ENCODE assay signal across 8 cellular contexts in genomic region chr6:160991411-160992322, GRCh38. TPM values are rescaled to one million over a fixed set of nuclear protein-coding genes. Genes with fewer than 3 reads are reported as not detected.
A peak's percentile ranks its signal among the peaks of the same experiment; 100 is the strongest.
DNase-seq lines count a peak whose midpoint lies in the region; ATAC-seq and TF ChIP-seq lines count a peak whose summit lies in the region.

A gene with protein sequence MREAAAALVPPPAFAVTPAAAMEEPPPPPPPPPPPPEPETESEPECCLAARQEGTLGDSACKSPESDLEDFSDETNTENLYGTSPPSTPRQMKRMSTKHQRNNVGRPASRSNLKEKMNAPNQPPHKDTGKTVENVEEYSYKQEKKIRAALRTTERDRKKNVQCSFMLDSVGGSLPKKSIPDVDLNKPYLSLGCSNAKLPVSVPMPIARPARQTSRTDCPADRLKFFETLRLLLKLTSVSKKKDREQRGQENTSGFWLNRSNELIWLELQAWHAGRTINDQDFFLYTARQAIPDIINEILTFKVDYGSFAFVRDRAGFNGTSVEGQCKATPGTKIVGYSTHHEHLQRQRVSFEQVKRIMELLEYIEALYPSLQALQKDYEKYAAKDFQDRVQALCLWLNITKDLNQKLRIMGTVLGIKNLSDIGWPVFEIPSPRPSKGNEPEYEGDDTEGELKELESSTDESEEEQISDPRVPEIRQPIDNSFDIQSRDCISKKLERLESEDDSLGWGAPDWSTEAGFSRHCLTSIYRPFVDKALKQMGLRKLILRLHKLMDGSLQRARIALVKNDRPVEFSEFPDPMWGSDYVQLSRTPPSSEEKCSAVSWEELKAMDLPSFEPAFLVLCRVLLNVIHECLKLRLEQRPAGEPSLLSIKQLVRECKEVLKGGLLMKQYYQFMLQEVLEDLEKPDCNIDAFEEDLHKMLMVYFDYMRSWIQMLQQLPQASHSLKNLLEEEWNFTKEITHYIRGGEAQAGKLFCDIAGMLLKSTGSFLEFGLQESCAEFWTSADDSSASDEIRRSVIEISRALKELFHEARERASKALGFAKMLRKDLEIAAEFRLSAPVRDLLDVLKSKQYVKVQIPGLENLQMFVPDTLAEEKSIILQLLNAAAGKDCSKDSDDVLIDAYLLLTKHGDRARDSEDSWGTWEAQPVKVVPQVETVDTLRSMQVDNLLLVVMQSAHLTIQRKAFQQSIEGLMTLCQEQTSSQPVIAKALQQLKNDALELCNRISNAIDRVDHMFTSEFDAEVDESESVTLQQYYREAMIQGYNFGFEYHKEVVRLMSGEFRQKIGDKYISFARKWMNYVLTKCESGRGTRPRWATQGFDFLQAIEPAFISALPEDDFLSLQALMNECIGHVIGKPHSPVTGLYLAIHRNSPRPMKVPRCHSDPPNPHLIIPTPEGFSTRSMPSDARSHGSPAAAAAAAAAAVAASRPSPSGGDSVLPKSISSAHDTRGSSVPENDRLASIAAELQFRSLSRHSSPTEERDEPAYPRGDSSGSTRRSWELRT (N-terminal part only) (plus strand): TSS chr6:160991769. CDS start chr6:160991932, 163 bp downstream.

- ATAC-seq in GM21423 (IDR thresholded peaks at IDR 0.05; ENCODE audit: unreplicated experiment) = peak; percentile 66
- peak; percentile 86 to 90 for ATAC-seq in natural killer cell treated with Interleukin-12 subunit alpha and Interleukin-12 subunit beta and Interleukin-15 and Interleukin-18, amount 100 ng/mL, for 72 hours
- peak; percentile 78 for ATAC-seq in stimulated activated naive CD8-positive, alpha-beta T cell treated with anti-CD3 and anti-CD28 coated beads, Interleukin-15, Interleukin-2, amounts not matched to agents 100 U/mL and 50 U/mL, for 24 hours

- H3K9me3 Mint-ChIP-seq in natural killer cell treated with Interleukin-12 subunit alpha and Interleukin-12 subunit beta and Interleukin-15 and Interleukin-18, amount 100 ng/mL, for 72 hours = no peaks in the 10 kb centered on the region

- H3K27ac ChIP-seq in HUES6 (ENCODE audit: low read depth, low read length) = peak within 1 kb of the TSS; percentile 94

- no peaks in the 10 kb centered on the region for H3K27me3 ChIP-seq in HUES6 (ENCODE audit: control insufficient read depth, insufficient read depth, low read length)

- H3K4me3 ChIP-seq in HUES6 (ENCODE audit: low read depth, low read length) (peak within 1 kb of the TSS; percentile 99), fibroblast of mammary gland (ENCODE audit: control insufficient read depth, low read depth, low read length) (peak within 1 kb of the TSS; percentile 88)

- no peak for TF ChIP-seq CTCF in fibroblast of mammary gland (conservative IDR thresholded peaks at IDR 0.05; ENCODE audit: control insufficient read depth, insufficient read depth, low read depth, low read length)

- H3K36me3 Mint-ChIP-seq in natural killer cell treated with Interleukin-12 subunit alpha and Interleukin-12 subunit beta and Interleukin-15 and Interleukin-18, amount 100 ng/mL, for 72 hours = peaks cover 9% of the 10 kb centered on the region

- peaks cover 5% of the 10 kb centered on the region; the same call in 1 of the 2 replicates for H3K36me3 ChIP-seq in HUES6 (ENCODE audit: control insufficient read depth, insufficient read depth, low read length)

- H3K4me1 ChIP-seq in HUES6 (ENCODE audit: control insufficient read depth, insufficient read depth, low read length) = peaks cover 8% of the 10 kb centered on the region

- peaks cover 19 to 23% of the 10 kb centered on the region in 2 donors for H3K4me1 Mint-ChIP-seq in natural killer cell treated with Interleukin-12 subunit alpha and Interleukin-12 subunit beta and Interleukin-15 and Interleukin-18, amount 100 ng/mL, for 72 hours (ENCODE audit: low read depth in 2 of 2)

- H3K9me3 ChIP-seq in HUES6 (ENCODE audit: control insufficient read depth, insufficient read depth, low read depth, low read length) = peaks cover 11% of the 10 kb centered on the region

- H3K4me3 Mint-ChIP-seq in natural killer cell treated with Interleukin-12 subunit alpha and Interleukin-12 subunit beta and Interleukin-15 and Interleukin-18, amount 100 ng/mL, for 72 hours = peak within 1 kb of the TSS; percentile 94

- H3K27ac Mint-ChIP-seq in natural killer cell treated with Interleukin-12 subunit alpha and Interleukin-12 subunit beta and Interleukin-15 and Interleukin-18, amount 100 ng/mL, for 72 hours = peak within 1 kb of the TSS; percentile 87 to 93

- peaks cover 0 to 4% of the 10 kb centered on the region in 2 donors for H3K27me3 Mint-ChIP-seq in natural killer cell treated with Interleukin-12 subunit alpha and Interleukin-12 subunit beta and Interleukin-15 and Interleukin-18, amount 100 ng/mL, for 72 hours

- DNase-seq in DMS153 treated with DMSO at 0.1 percent for 48 hours (lab: John Stamatoyannopoulos, UW; ENCODE audit: unreplicated experiment) = peak; percentile 10
- peak; percentile 83 for DNase-seq in RPMI7951 (ENCODE audit: low read depth)
- peak; percentile 57 to 71 for DNase-seq in activated T-helper 1 cell treated with anti-CD3 and anti-CD28 coated beads, Interleukin-2, amount 50 U/mL, for 16 hours (ENCODE audit: low read depth in 1 of 2, low spot score in 1 of 2)
- peak; percentile 75 for DNase-seq in fibroblast of mammary gland (ENCODE audit: low read depth)
- peak; percentile 92 for DNase-seq in natural killer cell treated with Interleukin-12 subunit alpha and Interleukin-12 subunit beta and Interleukin-15 and Interleukin-18, amount 100 ng/mL, for 72 hours (ENCODE audit: low spot score)
- peak; percentile 87 for DNase-seq in stimulated activated naive CD8-positive, alpha-beta T cell treated with anti-CD3 and anti-CD28 coated beads, Interleukin-15, Interleukin-2, amounts not matched to agents 100 U/mL and 50 U/mL, for 24 hours

- peak within 1 kb of the TSS; percentile 86 for H3K9ac ChIP-seq in HUES6 (ENCODE audit: low read length)

RNA-seq across cellular contexts. Expression of the gene that starts here (rescaled TPM):
- 17.0 and 17.5 TPM in 2 replicates for total RNA-seq in RPMI7951 (2014; rRNA removed; shearing (Covaris generic))
- total RNA-seq in natural killer cell treated with Interleukin-12 subunit alpha and Interleukin-12 subunit beta and Interleukin-15 and Interleukin-18, amount 100 ng/mL, for 72 hours = 10 to 100 TPM; 39.4 to 67.6 TPM

Comparison
In these comparisons a context has a peak if more than half of its experiments do, and no peak if none do; other contexts are left out.
1. Peak in every context shown above with its lines: DNase-seq, ATAC-seq, H3K4me3 ChIP-seq and H3K27ac ChIP-seq.
2. DNase-seq: peak in every context shown above with its lines; median percentile 92 in natural killer cell treated with Interleukin-12 subunit alpha and Interleukin-12 subunit beta and Interleukin-15 and Interleukin-18, amount 100 ng/mL, for 72 hours; 87 in stimulated activated naive CD8-positive, alpha-beta T cell treated with anti-CD3 and anti-CD28 coated beads, Interleukin-15, Interleukin-2, amounts not matched to agents 100 U/mL and 50 U/mL, for 24 hours; 83 in RPMI7951; 75 in fibroblast of mammary gland; 64 in activated T-helper 1 cell treated with anti-CD3 and anti-CD28 coated beads, Interleukin-2, amount 50 U/mL, for 16 hours; 10 in DMS153 treated with DMSO at 0.1 percent for 48 hours.